ENCODE assay signal across 1 cellular context in genomic region chr4:69317669-69318298, GRCh38.
TF ChIP-seq lines count a peak whose summit lies in the region.

No MANE protein-coding gene starts in this region.

TF ChIP-seq in GM12878, 131 proteins besides CTCF, POLR2A, EP300 and RAD21:
- TF ChIP-seq SMC3 (IDR thresholded peaks at IDR 0.05; ENCODE audit: borderline replicate concordance, low read length) (peak; percentile 29; the same call in 1 of the 2 replicates), ZNF384 (IDR thresholded peaks at IDR 0.05; ENCODE audit: borderline replicate concordance, low read depth, low read length) (peak; percentile 40; the same call in 1 of the 2 replicates)
